Comparison of ENCODE assay signal across 8 cellular contexts in genomic region chr17:76240461-76241204, GRCh38. TPM values are rescaled to one million over a fixed set of nuclear protein-coding genes. Genes with fewer than 3 reads are reported as not detected.
DNase-seq lines count a peak whose midpoint lies in the region; FAIRE-seq lines count a peak whose summit lies in the region.

Gene RNF157 (minus strand): TSS chr17:76240493. CDS start chr17:76240240, 253 bp downstream.

- WGBS in HUES64: under 1% methylated on average over 102 of the region's 102 CpGs

- no peaks in the 10 kb centered on the region for H3K36me3 ChIP-seq in HUES64 (ENCODE audit: insufficient read depth, low read length)

- H3K27ac ChIP-seq in HUES64 (ENCODE audit: low read depth, low read length): no peak within 1 kb of the TSS; the same call in 1 of the 2 replicates

- H3K9me3 ChIP-seq in HUES64 (ENCODE audit: insufficient read depth, low read depth, low read length): no peaks in the 10 kb centered on the region

- H3K36me3 Mint-ChIP-seq in T-helper 1 cell treated with Interleukin-12 subunit alpha and Interleukin-12 subunit beta and Interleukin-4 antibody, amounts not matched to agents 30 μg/mL and 1 μg/mL, for 36 hours (ENCODE audit: low read depth): peaks cover 19% of the 10 kb centered on the region

- DNase-seq in AG08396 (ENCODE audit: low spot score): peak; percentile 89
- DNase-seq in GM19239 (ENCODE audit: insufficient read length, low spot score): peak; percentile 84
- peak; percentile 75 for DNase-seq in astrocyte of the hippocampus (ENCODE audit: low read depth, low spot score)
- DNase-seq in hypothalamus (lab: John Stamatoyannopoulos, UW): peak in 44 of 51 donors; percentile 21 to 86 (median 62)
- DNase-seq in retina: peak; percentile 86
- no peak for DNase-seq in SHP77 treated with DMSO at 0.1 percent for 48 hours (lab: John Stamatoyannopoulos, UW)

- H3K27me3 Mint-ChIP-seq in T-helper 1 cell treated with Interleukin-12 subunit alpha and Interleukin-12 subunit beta and Interleukin-4 antibody, amounts not matched to agents 30 μg/mL and 1 μg/mL, for 36 hours (ENCODE audit: low read depth): no peaks in the 10 kb centered on the region

- H3K27ac Mint-ChIP-seq in T-helper 1 cell treated with Interleukin-12 subunit alpha and Interleukin-12 subunit beta and Interleukin-4 antibody, amounts not matched to agents 30 μg/mL and 1 μg/mL, for 36 hours: peak within 1 kb of the TSS; percentile 92

- peak within 1 kb of the TSS; percentile 92 for H3K4me3 Mint-ChIP-seq in T-helper 1 cell treated with Interleukin-12 subunit alpha and Interleukin-12 subunit beta and Interleukin-4 antibody, amounts not matched to agents 30 μg/mL and 1 μg/mL, for 36 hours

- peak within 1 kb of the TSS; percentile 59 for H3K4me3 ChIP-seq in HUES64 (ENCODE audit: low read length)

- H3K4me1 ChIP-seq in HUES64 (ENCODE audit: insufficient read depth, low read length): no peaks in the 10 kb centered on the region

- H3K4me1 Mint-ChIP-seq in T-helper 1 cell treated with Interleukin-12 subunit alpha and Interleukin-12 subunit beta and Interleukin-4 antibody, amounts not matched to agents 30 μg/mL and 1 μg/mL, for 36 hours (ENCODE audit: low read depth): peaks cover 62% of the 10 kb centered on the region

- peaks cover 55% of the 10 kb centered on the region for H3K27me3 ChIP-seq in HUES64 (ENCODE audit: insufficient read depth, low read length)

- H3K9me3 Mint-ChIP-seq in T-helper 1 cell treated with Interleukin-12 subunit alpha and Interleukin-12 subunit beta and Interleukin-4 antibody, amounts not matched to agents 30 μg/mL and 1 μg/mL, for 36 hours: peaks cover 4% of the 10 kb centered on the region

- H3K9ac ChIP-seq in HUES64 (ENCODE audit: low read depth, low read length): peak within 1 kb of the TSS; percentile 73

- FAIRE-seq in GM19239 (lab: Jason Lieb, UNC): no peak

RNA-seq across cellular contexts. Expression of gene RNF157, which starts in this region (rescaled TPM):
- polyA plus RNA-seq in HUES64 (2013, experiment 1 of 2): 5.7 TPM
- 11.3 TPM for polyA plus RNA-seq in HUES64 (2013, experiment 2 of 2)
